Comparison of ENCODE assay signal across 8 cellular contexts in genomic region chr10:87342704-87343258, GRCh38. TPM values are rescaled to one million over a fixed set of nuclear protein-coding genes. Genes with fewer than 3 reads are reported as not detected.
DNase-seq lines count a peak whose midpoint lies in the region; ATAC-seq and TF ChIP-seq lines count a peak whose summit lies in the region.
"Not testable (repeated sequence)": the region's sequence is repeated elsewhere in the genome, so short reads cannot be mapped to it uniquely, and the experiment has no call there.

No MANE protein-coding gene starts in this region.

- peak overlapping the region; percentile 68 to 77 for H3K27ac ChIP-seq in thoracic aorta

- ATAC-seq in HG02642 (IDR thresholded peaks at IDR 0.05; ENCODE audit: poor library complexity, unreplicated experiment) (peak; percentile 83), thoracic aorta (ENCODE audit: insufficient number of reproducible peaks, low FRiP score, low read depth) (peak; percentile 89)

- H3K27me3 Mint-ChIP-seq in activated naive CD8-positive, alpha-beta T cell treated with anti-CD3 and anti-CD28 coated beads for 36 hours = not testable (repeated sequence)

- H3K4me3 ChIP-seq in thoracic aorta = peak overlapping the region; percentile 77

- H3K4me1 ChIP-seq in thoracic aorta (ENCODE audit: control insufficient read depth in 1 of 2, low read depth in 2 of 2) = peaks cover 0 to 18% of the 10 kb centered on the region in 2 donors

- H3K36me3 ChIP-seq in thoracic aorta = not testable (repeated sequence)

- H3K9me3 Mint-ChIP-seq in activated naive CD8-positive, alpha-beta T cell treated with anti-CD3 and anti-CD28 coated beads for 36 hours = not testable (repeated sequence)

- TF ChIP-seq CTCF in GM12872 (IDR thresholded peaks at IDR 0.05; ENCODE audit: insufficient read depth, low read depth, low read length) (peak; percentile 43; the same call in 2 of the 3 replicates), thoracic aorta (IDR thresholded peaks at IDR 0.05) (peak; percentile 36)

- H3K4me1 Mint-ChIP-seq in activated naive CD8-positive, alpha-beta T cell treated with anti-CD3 and anti-CD28 coated beads for 36 hours = peaks cover 15% of the 10 kb centered on the region

- H3K27ac Mint-ChIP-seq in activated naive CD8-positive, alpha-beta T cell treated with anti-CD3 and anti-CD28 coated beads for 36 hours = peak overlapping the region; percentile 84

- peak; percentile 10 for DNase-seq in NCI-H1048 (lab: John Stamatoyannopoulos, UW)
- DNase-seq in T follicular helper cell (ENCODE audit: low read depth) = peak; percentile 72
- peak; percentile 87 for DNase-seq in activated naive CD8-positive, alpha-beta T cell treated with anti-CD3 and anti-CD28 coated beads for 36 hours
- DNase-seq in cardiac septum (ENCODE audit: low spot score) = peak; percentile 91
- DNase-seq in pons (ENCODE audit: low spot score) = peak; percentile 70
- DNase-seq in thoracic aorta (ENCODE audit: low spot score) = peak; percentile 27

- not testable (repeated sequence) for H3K9me3 ChIP-seq in thoracic aorta

- intact Hi-C loops in cardiac septum (cut with DNase I) = not testable (repeated sequence)

- H3K27me3 ChIP-seq in thoracic aorta (replicated peaks; ENCODE audit: insufficient read depth) = not testable (repeated sequence)

- H3K36me3 Mint-ChIP-seq in activated naive CD8-positive, alpha-beta T cell treated with anti-CD3 and anti-CD28 coated beads for 36 hours = not testable (repeated sequence)

- peak overlapping the region; percentile 79 for H3K4me3 Mint-ChIP-seq in activated naive CD8-positive, alpha-beta T cell treated with anti-CD3 and anti-CD28 coated beads for 36 hours

RNA-seq across cellular contexts. Expression of gene NUTM2D, which starts 14.8 kb away (rescaled TPM):
- 1 to 10 TPM; 1.3 to 1.9 TPM for total RNA-seq in activated naive CD8-positive, alpha-beta T cell treated with anti-CD3 and anti-CD28 coated beads for 36 hours
- 3.0 TPM for total RNA-seq in cardiac septum
- total RNA-seq in thoracic aorta = 10 to 100 TPM in 1 of 2 donors, 1 to 10 TPM in 1; 2.0 to 11.8 TPM

Comparison
In these comparisons a context has a peak if more than half of its experiments do, and no peak if none do; other contexts are left out.
1. Peak in every context shown above with its lines: DNase-seq, ATAC-seq, H3K4me3 ChIP-seq and H3K27ac ChIP-seq.
2. DNase-seq: peak in every context shown above with its lines; median percentile 91 in cardiac septum; 87 in activated naive CD8-positive, alpha-beta T cell treated with anti-CD3 and anti-CD28 coated beads for 36 hours; 72 in T follicular helper cell; 70 in pons; 27 in thoracic aorta; 10 in NCI-H1048.